In genomic region chr17:79838541-79839274, GRCh38 we compare ENCODE assay signal across 8 cellular contexts. TPM values are rescaled to one million over a fixed set of nuclear protein-coding genes. Genes with fewer than 3 reads are reported as not detected.
DNase-seq lines count a peak whose midpoint lies in the region; ATAC-seq, FAIRE-seq and TF ChIP-seq lines count a peak whose summit lies in the region.

No MANE protein-coding gene starts in this region.

- intact Hi-C loops in left colon (cut with DNase I, micrococcal nuclease), result loop anchor here in 1 of 2 donors (5.0 kb wide), 1 partner anchor 36 kb away; no protein-coding TSS in a partner anchor

- H3K36me3 Mint-ChIP-seq in chondrocyte (ENCODE audit: low read depth), result peaks cover 8% of the 10 kb centered on the region

- H3K27me3 ChIP-seq in GM06990 (replicated peaks; ENCODE audit: control insufficient read depth, insufficient read depth, low read length) (no peaks in the 10 kb centered on the region; the same call in 1 of the 2 replicates), H7 (ENCODE audit: control insufficient read depth, insufficient read depth, low read length) (peaks cover 85% of the 10 kb centered on the region)

- peak; percentile 3 for ATAC-seq in left colon

- H3K9me3 Mint-ChIP-seq in chondrocyte (ENCODE audit: low read depth), result no peaks in the 10 kb centered on the region

- no peak for FAIRE-seq in D721Med (lab: Jason Lieb, UNC)

- H3K4me3 ChIP-seq in GM06990 (replicated peaks; ENCODE audit: low read depth, low read length) (peak overlapping the region; percentile 79), H7 (ENCODE audit: insufficient read depth, low read depth, low read length) (peak overlapping the region; percentile 50), WI38 (ENCODE audit: low read depth, low read length) (peak overlapping the region; percentile 80)

- H3K36me3 ChIP-seq in GM06990 (ENCODE audit: control insufficient read depth, insufficient read depth, low read length) (peaks cover 6% of the 10 kb centered on the region), H7 (replicated peaks; ENCODE audit: control insufficient read depth, insufficient read depth, low read length) (no peaks in the 10 kb centered on the region)

- peak overlapping the region; percentile 91 for H3K4me3 Mint-ChIP-seq in chondrocyte (ENCODE audit: unreplicated experiment)

- peak overlapping the region; percentile 97 for H3K27ac Mint-ChIP-seq in chondrocyte (ENCODE audit: unreplicated experiment)

- H3K27me3 Mint-ChIP-seq in chondrocyte (ENCODE audit: low read depth), result peaks cover 17% of the 10 kb centered on the region

- no peak for TF ChIP-seq CTCF in GM06990 (IDR thresholded peaks at IDR 0.05; ENCODE audit: insufficient read depth, low read length, poor library complexity, severe bottlenecking)
- no peak for TF ChIP-seq CTCF in WI38 (IDR thresholded peaks at IDR 0.05; ENCODE audit: low read depth, low read length)
- peak; percentile 48 for TF ChIP-seq CTCF in chondrocyte (IDR thresholded peaks at IDR 0.05)
- no peak for TF ChIP-seq CTCF in D721Med (IDR thresholded peaks at IDR 0.05; ENCODE audit: insufficient read depth, missing control alignments)

- DNase-seq in GM06990 (ENCODE audit: extremely low read depth, insufficient read length), result peak; percentile 75
- peak; percentile 88 for DNase-seq in H7
- peak; percentile 45 for DNase-seq in MV-4-11 (lab: John Stamatoyannopoulos, UW)
- no peak for DNase-seq in chondrocyte (ENCODE audit: low spot score)
- peak; percentile 53 to 70 for DNase-seq in left colon
- DNase-seq in stimulated activated CD4-positive, alpha-beta T cell treated with anti-CD3 and anti-CD28 coated beads, Interleukin-4, amount 100 ng/mL, for 24 hours, result peak; percentile 54
- DNase-seq in D721Med (ENCODE audit: insufficient read length, low spot score), result no peak

- H3K4me1 Mint-ChIP-seq in chondrocyte (ENCODE audit: low read depth), result peaks cover 39% of the 10 kb centered on the region

RNA-seq across cellular contexts. Expression of gene CBX4, which starts 0.5 kb away (rescaled TPM):
- total RNA-seq in H7 (2014; rRNA removed; shearing (Covaris generic)), result 6.4 and 6.6 TPM in 2 replicates
- total RNA-seq in chondrocyte (26.7 to 27.2 TPM (median 26.8 TPM) in 3 replicates), left colon (10 to 100 TPM; 12.1 to 14.5 TPM)

RNA-seq across cellular contexts. Expression of gene CBX8, which starts 41.8 kb away (rescaled TPM):
- total RNA-seq in H7 (2014; rRNA removed; shearing (Covaris generic)), result 1.4 and 1.9 TPM in 2 replicates
- total RNA-seq in chondrocyte (4.6 to 8.3 TPM (median 6.1 TPM) in 3 replicates), left colon (1 to 10 TPM; 4.0 to 6.5 TPM)

Comparison
In these comparisons a context has a peak if more than half of its experiments do, and no peak if none do; other contexts are left out.
1. DNase-seq: peak in GM06990 (single experiment), H7 (single experiment), MV-4-11 (single experiment), left colon (2 of 2) and stimulated activated CD4-positive, alpha-beta T cell treated with anti-CD3 and anti-CD28 coated beads, Interleukin-4, amount 100 ng/mL, for 24 hours (single experiment); none in chondrocyte (single experiment) and D721Med (single experiment).
2. Peak in every context shown above with its lines, with median percentiles within 50 percentile points of each other: H3K4me3 ChIP-seq.